Comparison of ENCODE assay signal across 8 cellular contexts in genomic region chr3:50652709-50653108, GRCh38.
DNase-seq lines count a peak whose midpoint lies in the region; ATAC-seq and TF ChIP-seq lines count a peak whose summit lies in the region.

No MANE protein-coding gene starts in this region.

- POLR2A ChIA-PET in GM10248 (lab: Yijun Ruan, JAX) = no interaction called here

- DNase-seq in GM10248 (ENCODE audit: extremely low spot score) (peak; percentile 66), NCI-H69 (lab: John Stamatoyannopoulos, UW) (peak; percentile 39), germinal center (ENCODE audit: low spot score) (peak; percentile 38), SHP77 treated with DMSO at 0.1 percent for 48 hours (lab: John Stamatoyannopoulos, UW) (no peak)
- peak; percentile 71 to 76 for DNase-seq in activated T-cell treated with anti-CD3 and anti-CD28 coated beads, Interleukin-2, amount 50 U/mL, for 48 hours
- DNase-seq in stimulated activated CD4-positive, alpha-beta T cell treated with anti-CD3 and anti-CD28 coated beads, Interleukin-2, amount 100 ng/mL, for 24 hours = peak; percentile 55 to 65

- CTCF ChIA-PET in GM10248 (lab: Yijun Ruan, JAX) = interaction anchor here (0.8 to 10.8 kb wide), 24 partner anchors 8 to 720 kb away, joined by 3 to 240 read pairs (median 4); partner anchors contain the start of genes C3orf18, CISH, HEMK1 and MAPKAPK3

- ATAC-seq in HG02798 (IDR thresholded peaks at IDR 0.05; ENCODE audit: poor library complexity, unreplicated experiment) (no peak), HG03108 (IDR thresholded peaks at IDR 0.05; ENCODE audit: unreplicated experiment) (no peak)

- peak; percentile 64 for TF ChIP-seq CTCF in GM10248 (IDR thresholded peaks at IDR 0.05; ENCODE audit: control extremely low read depth, extremely low read depth, low read depth, missing control alignments)
